Comparison of ENCODE assay signal across 8 cellular contexts in the genomic region with DNA sequence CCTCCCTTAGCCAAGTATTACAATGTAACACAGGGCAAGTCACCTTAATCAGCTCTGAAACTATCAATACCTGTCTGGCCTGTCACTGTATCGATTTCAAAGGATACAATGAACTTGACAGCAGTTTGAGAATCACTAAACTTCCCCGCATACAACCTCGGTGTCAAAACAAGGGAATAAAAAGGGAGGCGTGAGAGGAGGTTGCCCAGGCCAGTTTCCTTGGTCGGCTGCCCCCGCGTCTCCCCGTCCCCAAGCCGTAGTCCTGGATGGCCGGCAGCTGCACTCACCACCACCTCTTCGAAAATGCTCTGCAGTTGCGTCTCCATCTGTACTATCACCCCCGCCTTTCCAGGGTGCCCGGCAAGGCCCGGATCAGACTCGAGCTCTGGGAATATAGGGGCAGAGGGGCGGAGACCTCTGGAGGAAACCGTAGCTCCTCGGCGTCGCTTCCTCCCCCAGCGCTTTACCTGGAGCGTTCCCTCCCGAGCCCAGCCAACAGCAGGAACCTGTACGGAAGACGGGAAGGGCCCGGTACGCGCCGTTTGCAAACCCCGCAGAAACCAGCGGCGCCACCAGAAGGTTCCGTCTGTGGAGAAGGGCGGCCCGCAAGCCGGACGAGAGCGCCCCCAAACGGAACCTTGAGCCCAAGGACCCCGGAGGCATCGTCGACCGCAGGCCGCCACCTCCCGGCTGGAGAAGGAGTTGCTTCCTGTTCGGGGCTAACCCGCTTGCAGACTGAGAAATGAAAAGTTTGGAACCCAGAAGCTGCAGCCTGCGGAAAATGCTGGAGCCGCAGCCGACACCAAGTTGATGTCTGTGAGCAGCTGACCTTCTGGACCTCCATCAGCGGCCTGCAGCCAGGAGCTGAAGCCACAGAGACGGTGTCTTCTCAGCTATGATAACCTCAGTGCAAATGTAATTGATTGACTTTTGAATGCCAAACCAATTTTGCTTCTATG.
A peak's percentile ranks its signal among the peaks of the same experiment; 100 is the strongest.
DNase-seq lines count a peak whose midpoint lies in the region; ATAC-seq and TF ChIP-seq lines count a peak whose summit lies in the region.

A gene with protein sequence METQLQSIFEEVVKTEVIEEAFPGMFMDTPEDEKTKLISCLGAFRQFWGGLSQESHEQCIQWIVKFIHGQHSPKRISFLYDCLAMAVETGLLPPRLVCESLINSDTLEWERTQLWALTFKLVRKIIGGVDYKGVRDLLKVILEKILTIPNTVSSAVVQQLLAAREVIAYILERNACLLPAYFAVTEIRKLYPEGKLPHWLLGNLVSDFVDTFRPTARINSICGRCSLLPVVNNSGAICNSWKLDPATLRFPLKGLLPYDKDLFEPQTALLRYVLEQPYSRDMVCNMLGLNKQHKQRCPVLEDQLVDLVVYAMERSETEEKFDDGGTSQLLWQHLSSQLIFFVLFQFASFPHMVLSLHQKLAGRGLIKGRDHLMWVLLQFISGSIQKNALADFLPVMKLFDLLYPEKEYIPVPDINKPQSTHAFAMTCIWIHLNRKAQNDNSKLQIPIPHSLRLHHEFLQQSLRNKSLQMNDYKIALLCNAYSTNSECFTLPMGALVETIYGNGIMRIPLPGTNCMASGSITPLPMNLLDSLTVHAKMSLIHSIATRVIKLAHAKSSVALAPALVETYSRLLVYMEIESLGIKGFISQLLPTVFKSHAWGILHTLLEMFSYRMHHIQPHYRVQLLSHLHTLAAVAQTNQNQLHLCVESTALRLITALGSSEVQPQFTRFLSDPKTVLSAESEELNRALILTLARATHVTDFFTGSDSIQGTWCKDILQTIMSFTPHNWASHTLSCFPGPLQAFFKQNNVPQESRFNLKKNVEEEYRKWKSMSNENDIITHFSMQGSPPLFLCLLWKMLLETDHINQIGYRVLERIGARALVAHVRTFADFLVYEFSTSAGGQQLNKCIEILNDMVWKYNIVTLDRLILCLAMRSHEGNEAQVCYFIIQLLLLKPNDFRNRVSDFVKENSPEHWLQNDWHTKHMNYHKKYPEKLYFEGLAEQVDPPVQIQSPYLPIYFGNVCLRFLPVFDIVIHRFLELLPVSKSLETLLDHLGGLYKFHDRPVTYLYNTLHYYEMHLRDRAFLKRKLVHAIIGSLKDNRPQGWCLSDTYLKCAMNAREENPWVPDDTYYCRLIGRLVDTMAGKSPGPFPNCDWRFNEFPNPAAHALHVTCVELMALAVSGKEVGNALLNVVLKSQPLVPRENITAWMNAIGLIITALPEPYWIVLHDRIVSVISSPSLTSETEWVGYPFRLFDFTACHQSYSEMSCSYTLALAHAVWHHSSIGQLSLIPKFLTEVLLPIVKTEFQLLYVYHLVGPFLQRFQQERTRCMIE (N-terminal part only) (minus strand): TSS at position 519 of the 959 bp plus-strand sequence. CDS start 193 bp downstream, at position 326.

- DNase-seq in AG10803 (ENCODE audit: low read depth) (peak; percentile 93), NCI-H345 (lab: John Stamatoyannopoulos, UW) (peak; percentile 94), inferior parietal cortex (ENCODE audit: extremely low spot score) (peak; percentile 92)
- DNase-seq in activated CD4-positive, CD25-positive, alpha-beta regulatory T cell (lab: John Stamatoyannopoulos, UW): peak; percentile 88 to 96 (median 91)
- peak; percentile 89 for DNase-seq in central memory CD4-positive, alpha-beta T cell
- peak; percentile 93 to 95 for DNase-seq in stimulated activated CD4-positive, alpha-beta T cell treated with anti-CD3 and anti-CD28 coated beads, Interleukin-12 subunit alpha, Interleukin-12 subunit beta, amount 100 ng/mL, for 24 hours (ENCODE audit: low read depth in 2 of 2)

- H3K4me3 ChIP-seq in AG10803 (ENCODE audit: low read length): peak within 1 kb of the TSS; percentile 85

- TF ChIP-seq CTCF in AG10803 (conservative IDR thresholded peaks at IDR 0.05; ENCODE audit: low read length): peak; percentile 97

- ATAC-seq in GM19023 (IDR thresholded peaks at IDR 0.05; ENCODE audit: unreplicated experiment): peak; percentile 97
- peak; percentile 97 for ATAC-seq in HG03280 (IDR thresholded peaks at IDR 0.05; ENCODE audit: unreplicated experiment)

Comparison
In these comparisons a context has a peak if more than half of its experiments do, and no peak if none do; other contexts are left out.
1. Peak in every context shown above with its lines: DNase-seq, ATAC-seq and H3K4me3 ChIP-seq.